Comparison of ENCODE assay signal across 8 cellular contexts in the genomic region with DNA sequence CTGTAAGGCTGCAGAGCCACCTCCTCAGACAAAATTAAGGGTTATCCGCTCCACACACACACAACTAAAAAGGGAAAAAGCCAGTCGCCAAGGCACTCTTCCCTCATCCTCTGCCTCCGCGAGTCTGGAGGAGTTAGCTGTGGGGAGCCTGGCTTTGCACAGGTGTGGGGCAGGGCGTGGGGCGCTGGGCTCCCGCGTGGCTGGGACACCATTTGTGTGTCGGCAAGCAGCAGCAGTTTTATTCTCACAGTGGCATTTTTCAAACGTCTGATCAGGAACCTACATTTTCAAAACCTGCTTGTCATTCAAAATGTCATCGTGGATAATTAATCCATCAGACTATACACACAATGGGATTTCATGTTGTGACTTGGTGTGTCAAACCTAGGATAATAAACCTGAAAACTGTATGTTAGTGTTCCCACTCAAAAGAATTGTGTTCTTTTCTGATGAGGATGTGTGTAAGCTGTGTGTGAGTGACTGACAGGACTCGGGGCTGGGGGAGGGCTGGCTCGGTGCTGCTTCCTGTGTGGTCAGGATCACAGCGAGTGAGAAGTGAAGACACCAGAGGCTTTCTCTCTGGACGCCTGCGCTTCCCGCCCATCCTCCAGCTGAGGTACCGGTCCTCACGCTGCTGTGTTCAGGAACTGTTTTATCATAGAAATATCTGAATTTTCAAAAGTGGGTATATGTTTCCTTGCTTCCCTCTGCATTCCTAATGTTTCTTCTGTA.
DNase-seq lines count a peak whose midpoint lies in the region; ATAC-seq, FAIRE-seq and TF ChIP-seq lines count a peak whose summit lies in the region.
"Had no signal": no experiment of that assay in that cellular context is flagged by ENCODE, and none has a peak within 500 bp of the region (broad histone marks: within the 10 kb centered on the region; RNA-seq: fewer than 3 reads in every experiment).

No MANE protein-coding gene starts in this region.

- no peak for TF ChIP-seq POLR2A in GM12878 (IDR thresholded peaks at IDR 0.05; ENCODE audit: low read depth, low read length)

- peak; percentile 91 for FAIRE-seq in GM12878 (lab: Jason Lieb, UNC)

- H3K36me3 ChIP-seq in GM12878 (ENCODE audit: control insufficient read depth in 2 of 2, insufficient read depth in 2 of 2, low read length in 1 of 2): no peaks in the 10 kb centered on the region

- no peak for TF ChIP-seq RAD21 in GM12878 (IDR thresholded peaks at IDR 0.05; ENCODE audit: insufficient read depth, low read depth, low read length)

- H3K4me1 Mint-ChIP-seq in nephron progenitor cell: peaks cover 24% of the 10 kb centered on the region

- TF ChIP-seq CTCF in GM12878 (IDR thresholded peaks at IDR 0.05 in 2 of 3, conservative IDR thresholded peaks at IDR 0.05 in 1 of 3; ENCODE audit: control insufficient read depth in 2 of 3, extremely low read depth in 1 of 3, insufficient read depth in 1 of 3, low read depth in 3 of 3, low read length in 3 of 3) (no peak), nephron progenitor cell (IDR thresholded peaks at IDR 0.05) (no peak)

- WGBS in GM12878 (ENCODE audit: insufficient coverage, insufficient replicate concordance, low lambda C conversion rate, missing lambda C conversion rate): 21% methylated on average over 19 of the region's 19 CpGs

- H3K27me3 ChIP-seq in GM12878 (replicated peaks in 1 of 2; ENCODE audit: control insufficient read depth in 2 of 2, insufficient read depth in 2 of 2, low read length in 1 of 2): no peaks in the 10 kb centered on the region

- no TSS peak for BruUV-seq in GM12878 (replicated peaks; lab: Mats Ljungman, UMichigan)

- H2AFZ ChIP-seq in GM12878 (ENCODE audit: control insufficient read depth, low read depth, low read length): peak overlapping the region; percentile 16; the same call in 1 of the 2 replicates

- DNase-seq in T-helper 9 cell (peak; percentile 47), GM12878 (ENCODE audit: low read depth, low spot score) (peak; percentile 59), SW 1271 (lab: John Stamatoyannopoulos, UW) (no peak), nephron progenitor cell (no peak)
- peak; percentile 70 to 73 for DNase-seq in stimulated activated CD4-positive, alpha-beta T cell treated with anti-CD3 and anti-CD28 coated beads, Interleukin-2, amount 100 ng/mL, for 48 hours

- SMC1A ChIA-PET in GM12878 (lab: Charles Lee; ENCODE audit: uncharacterized antibody, unreplicated experiment): interaction anchor here (0.8 to 3.9 kb wide), 16 partner anchors 11 to 520 kb away, joined by 3 to 22 read pairs (median 4); no protein-coding TSS in a partner anchor

- H3K36me3 Mint-ChIP-seq in nephron progenitor cell (ENCODE audit: low read depth): no peaks in the 10 kb centered on the region

- H3K4me3 ChIP-seq in GM12878: no peak overlapping the region

- no peaks in the 10 kb centered on the region for H3K9me3 ChIP-seq in GM12878 (replicated peaks; ENCODE audit: control insufficient read depth, insufficient read depth, low read length)

- H3K4me2 ChIP-seq in GM12878 (ENCODE audit: control insufficient read depth, insufficient read depth): peak overlapping the region; percentile 71

- CTCF ChIA-PET in GM12878 (lab: Yijun Ruan, JAX): interaction anchor here (0.9 to 2.3 kb wide), 4 partner anchors 10 to 286 kb away, joined by 4 to 11 read pairs (median 7); no protein-coding TSS in a partner anchor

- no peaks in the 10 kb centered on the region for H3K79me2 ChIP-seq in GM12878 (ENCODE audit: control insufficient read depth, insufficient read depth, low read length)

- RAD21 ChIA-PET in GM12878 (lab: Charles Lee; ENCODE audit: unreplicated experiment): interaction anchor here (0.9 to 3.5 kb wide), 10 partner anchors 14 to 76 kb away, joined by 3 to 24 read pairs (median 5); no protein-coding TSS in a partner anchor

- peaks cover 6% of the 10 kb centered on the region for H3K27me3 Mint-ChIP-seq in nephron progenitor cell (ENCODE audit: low read depth, poor library complexity)

- no peak overlapping the region for H3K27ac Mint-ChIP-seq in nephron progenitor cell

- H3K4me3 Mint-ChIP-seq in nephron progenitor cell: no peak overlapping the region

- POLR2A ChIA-PET in GM12878 (lab: Charles Lee): interaction anchor here (0.5 to 1.5 kb wide), 5 partner anchors 15 to 41 kb away, joined by 3 to 6 read pairs (median 3); no protein-coding TSS in a partner anchor

- intact Hi-C loops in GM12878 (cut with micrococcal nuclease; ENCODE audit: unreplicated experiment): loop anchor here (5.0 kb wide), 1 partner anchor 42 kb away; no protein-coding TSS in a partner anchor

- ATAC-seq in GM19372 (IDR thresholded peaks at IDR 0.05; ENCODE audit: low read depth, unreplicated experiment): peak; percentile 90
- peak; percentile 75 for ATAC-seq in HG03196 (IDR thresholded peaks at IDR 0.05; ENCODE audit: unreplicated experiment)
- peak; percentile 94 for ATAC-seq in GM12878

- H3K9ac ChIP-seq in GM12878 (ENCODE audit: control insufficient read depth, insufficient read depth, low read length): peak overlapping the region; percentile 33; the same call in 1 of the 2 replicates

- TF ChIP-seq EP300 in GM12878 (IDR thresholded peaks at IDR 0.05; ENCODE audit: borderline replicate concordance in 1 of 2, control insufficient read depth in 1 of 2, low read depth in 2 of 2, low read length in 2 of 2): no peak

- no peak overlapping the region for H3K27ac ChIP-seq in GM12878 (ENCODE audit: control insufficient read depth, insufficient read depth)
- H3K27ac ChIP-seq: VCaP had no signal

- H3K4me1 ChIP-seq in GM12878 (ENCODE audit: control insufficient read depth, insufficient read depth, low read length): peaks cover 36% of the 10 kb centered on the region

- no peaks in the 10 kb centered on the region for H4K20me1 ChIP-seq in GM12878 (ENCODE audit: control insufficient read depth, insufficient read depth)

- H3K9me3 Mint-ChIP-seq in nephron progenitor cell: no peaks in the 10 kb centered on the region

- in situ Hi-C loops in GM12878 (cut with MboI): no loop called here

TF ChIP-seq in GM12878, 131 proteins besides CTCF, POLR2A, EP300 and RAD21 (continues in another document):
- no peak for TF ChIP-seq STAT3 (IDR thresholded peaks at IDR 0.05; ENCODE audit: low read depth, low read length)
- TF ChIP-seq IRF4 (IDR thresholded peaks at IDR 0.05; ENCODE audit: low read depth, low read length): 0 out of 2 replicates have a peak, but pooled peaks have one; percentile 12
- TF ChIP-seq RB1 (IDR thresholded peaks at IDR 0.05; ENCODE audit: borderline replicate concordance): peak; percentile 42; the same call in 1 of the 2 replicates
- TF ChIP-seq, protein P1, sequence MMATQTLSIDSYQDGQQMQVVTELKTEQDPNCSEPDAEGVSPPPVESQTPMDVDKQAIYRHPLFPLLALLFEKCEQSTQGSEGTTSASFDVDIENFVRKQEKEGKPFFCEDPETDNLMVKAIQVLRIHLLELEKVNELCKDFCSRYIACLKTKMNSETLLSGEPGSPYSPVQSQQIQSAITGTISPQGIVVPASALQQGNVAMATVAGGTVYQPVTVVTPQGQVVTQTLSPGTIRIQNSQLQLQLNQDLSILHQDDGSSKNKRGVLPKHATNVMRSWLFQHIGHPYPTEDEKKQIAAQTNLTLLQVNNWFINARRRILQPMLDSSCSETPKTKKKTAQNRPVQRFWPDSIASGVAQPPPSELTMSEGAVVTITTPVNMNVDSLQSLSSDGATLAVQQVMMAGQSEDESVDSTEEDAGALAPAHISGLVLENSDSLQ (IDR thresholded peaks at IDR 0.05): peak; percentile 97
- peak; percentile 36; the same call in 1 of the 2 replicates for TF ChIP-seq BCL11A (IDR thresholded peaks at IDR 0.05; ENCODE audit: low read depth, low read length)
- peak; percentile 22; the same call in 1 of the 2 replicates for TF ChIP-seq CREM (IDR thresholded peaks at IDR 0.05; ENCODE audit: low read depth)
- TF ChIP-seq, protein P2, sequence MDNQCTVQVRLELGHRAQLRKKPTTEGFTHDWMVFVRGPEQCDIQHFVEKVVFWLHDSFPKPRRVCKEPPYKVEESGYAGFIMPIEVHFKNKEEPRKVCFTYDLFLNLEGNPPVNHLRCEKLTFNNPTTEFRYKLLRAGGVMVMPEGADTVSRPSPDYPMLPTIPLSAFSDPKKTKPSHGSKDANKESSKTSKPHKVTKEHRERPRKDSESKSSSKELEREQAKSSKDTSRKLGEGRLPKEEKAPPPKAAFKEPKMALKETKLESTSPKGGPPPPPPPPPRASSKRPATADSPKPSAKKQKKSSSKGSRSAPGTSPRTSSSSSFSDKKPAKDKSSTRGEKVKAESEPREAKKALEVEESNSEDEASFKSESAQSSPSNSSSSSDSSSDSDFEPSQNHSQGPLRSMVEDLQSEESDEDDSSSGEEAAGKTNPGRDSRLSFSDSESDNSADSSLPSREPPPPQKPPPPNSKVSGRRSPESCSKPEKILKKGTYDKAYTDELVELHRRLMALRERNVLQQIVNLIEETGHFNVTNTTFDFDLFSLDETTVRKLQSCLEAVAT (IDR thresholded peaks at IDR 0.05): 0 out of 2 replicates have a peak, but pooled peaks have one; percentile 40
- TF ChIP-seq MEF2B (IDR thresholded peaks at IDR 0.05; ENCODE audit: partially characterized antibody, poor library complexity, severe bottlenecking): peak; percentile 78
- TF ChIP-seq NFXL1 (IDR thresholded peaks at IDR 0.05; ENCODE audit: borderline replicate concordance): no peak
- TF ChIP-seq YY1 (IDR thresholded peaks at IDR 0.05; ENCODE audit: low read depth, low read length): no peak
- no peak for TF ChIP-seq CHD1 (IDR thresholded peaks at IDR 0.05; ENCODE audit: low read depth, low read length)
- no peak for TF ChIP-seq KAT2A (conservative IDR thresholded peaks at IDR 0.05; ENCODE audit: control insufficient read depth, low read depth, low read length)
- TF ChIP-seq SPI1 (IDR thresholded peaks at IDR 0.05; ENCODE audit: borderline replicate concordance, insufficient read depth, low read depth, low read length): 0 out of 2 replicates have a peak, but pooled peaks have one; percentile 10
- TF ChIP-seq CHD2 (IDR thresholded peaks at IDR 0.05; ENCODE audit: borderline replicate concordance, low read depth, low read length): peak; percentile 44; the same call in 1 of the 2 replicates
- no peak for TF ChIP-seq ZNF384 (IDR thresholded peaks at IDR 0.05; ENCODE audit: borderline replicate concordance, low read depth, low read length)
- TF ChIP-seq IKZF2 (IDR thresholded peaks at IDR 0.05): peak in 1 of 2 experiments; percentile 37; a peak in 1 of 4 replicates
- TF ChIP-seq, protein P3, sequence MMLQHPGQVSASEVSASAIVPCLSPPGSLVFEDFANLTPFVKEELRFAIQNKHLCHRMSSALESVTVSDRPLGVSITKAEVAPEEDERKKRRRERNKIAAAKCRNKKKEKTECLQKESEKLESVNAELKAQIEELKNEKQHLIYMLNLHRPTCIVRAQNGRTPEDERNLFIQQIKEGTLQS (IDR thresholded peaks at IDR 0.05; ENCODE audit: borderline replicate concordance, extremely low read depth, low read depth, low read length): no peak
- no peak for TF ChIP-seq TCF7 (IDR thresholded peaks at IDR 0.05; ENCODE audit: borderline replicate concordance)
- TF ChIP-seq IKZF1 (conservative IDR thresholded peaks at IDR 0.05): peak; percentile 43; the same call in 1 of the 2 replicates
- TF ChIP-seq EED (IDR thresholded peaks at IDR 0.05; ENCODE audit: low read depth): peak; percentile 64; the same call in 1 of the 2 replicates

Comparison
In these comparisons a context has a peak if more than half of its experiments do, and no peak if none do; other contexts are left out.
1. DNase-seq: peak in T-helper 9 cell (single experiment), GM12878 (single experiment) and stimulated activated CD4-positive, alpha-beta T cell treated with anti-CD3 and anti-CD28 coated beads, Interleukin-2, amount 100 ng/mL, for 48 hours (2 of 2); none in SW 1271 (0 of 2) and nephron progenitor cell (single experiment).
2. Peak in every context shown above with its lines, with median percentiles within 50 percentile points of each other: ATAC-seq.